In the genomic region with DNA sequence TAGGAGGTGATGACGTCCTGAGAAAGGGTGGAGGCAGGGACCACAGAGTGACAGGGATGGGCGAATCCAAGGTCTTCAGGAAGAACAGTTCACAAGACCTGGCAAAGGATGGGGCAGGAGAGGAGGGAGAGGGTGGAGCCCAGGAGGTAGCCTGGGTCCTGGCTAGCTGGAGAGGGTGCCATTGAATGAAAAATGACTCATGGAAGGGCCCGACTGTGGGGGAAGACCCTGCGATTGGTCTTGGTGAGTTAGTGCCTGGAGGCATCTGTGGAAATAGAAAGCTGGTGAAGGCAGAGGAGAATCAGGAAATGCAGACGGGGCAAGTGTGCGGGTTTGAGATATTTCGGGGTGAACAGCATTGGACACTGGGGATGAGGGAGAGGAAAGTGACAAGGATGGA, we compare ENCODE assay signal across 20 cellular contexts.
DNase-seq lines count a peak whose midpoint lies in the region; ATAC-seq, FAIRE-seq and TF ChIP-seq lines count a peak whose summit lies in the region.
"Had no signal": no experiment of that assay in that cellular context is flagged by ENCODE, and none has a peak within 500 bp of the region (broad histone marks: within the 10 kb centered on the region; RNA-seq: fewer than 3 reads in every experiment).

No MANE protein-coding gene starts in this region.

- H3K4me1 ChIP-seq in astrocyte (ENCODE audit: insufficient read depth, low read length) (peaks cover 15% of the 10 kb centered on the region), mesenchymal stem cell (ENCODE audit: control insufficient read depth, insufficient read depth, low read depth, low read length) (peaks cover 2% of the 10 kb centered on the region), upper lobe of left lung (peaks cover 18 to 29% (median 24%) of the 10 kb centered on the region in 4 donors)

- H2BK5ac ChIP-seq in mesenchymal stem cell (ENCODE audit: low read depth, low read length, poor library complexity, severe bottlenecking), result no peak overlapping the region

- no peaks in the 10 kb centered on the region for H4K20me1 ChIP-seq in astrocyte (ENCODE audit: insufficient read depth, low read length)

- H3K9me3 Mint-ChIP-seq in astrocyte (ENCODE audit: unreplicated experiment), result peaks cover 2% of the 10 kb centered on the region
- H3K9me3 Mint-ChIP-seq in stimulated activated memory B cell treated with anti-CD40 and anti-IgM and Interleukin-4, amounts not matched to agents 10 μg/mL and 1 μg/mL and 100 μg/mL, for 72 hours, result peaks cover 3% of the 10 kb centered on the region
- H3K9me3 Mint-ChIP-seq: endodermal cell; natural killer cell treated with Interleukin-12 subunit alpha and Interleukin-12 subunit beta and Interleukin-15 and Interleukin-18, amount 100 ng/mL, for 72 hours had no signal

- no peak overlapping the region for H3K9ac ChIP-seq in astrocyte (ENCODE audit: low read length)
- H3K9ac ChIP-seq in mesenchymal stem cell (ENCODE audit: low read length), result no peak overlapping the region

- TF ChIP-seq CTCF in astrocyte (IDR thresholded peaks at IDR 0.05; ENCODE audit: insufficient read depth, low read depth, low read length) (no peak), upper lobe of left lung (IDR thresholded peaks at IDR 0.05) (no peak)

- no peaks in the 10 kb centered on the region for H3K79me2 ChIP-seq in astrocyte (ENCODE audit: insufficient read depth, low read length)

- no peak overlapping the region for H3K14ac ChIP-seq in mesenchymal stem cell (ENCODE audit: low read length in 2 of 2)

- H3K23ac ChIP-seq in mesenchymal stem cell (ENCODE audit: low read length in 2 of 2), result no peak overlapping the region

- H4K91ac ChIP-seq in mesenchymal stem cell (ENCODE audit: low read length), result peak overlapping the region; percentile 80

- peak overlapping the region; percentile 2 for H3K27ac Mint-ChIP-seq in astrocyte (ENCODE audit: unreplicated experiment)
- no peak overlapping the region for H3K27ac Mint-ChIP-seq in stimulated activated memory B cell treated with anti-CD40 and anti-IgM and Interleukin-4, amounts not matched to agents 10 μg/mL and 1 μg/mL and 100 μg/mL, for 72 hours
- H3K27ac Mint-ChIP-seq: endodermal cell had no signal

- no peak overlapping the region for H3K4me3 Mint-ChIP-seq in astrocyte (ENCODE audit: unreplicated experiment)
- no peak overlapping the region for H3K4me3 Mint-ChIP-seq in stimulated activated memory B cell treated with anti-CD40 and anti-IgM and Interleukin-4, amounts not matched to agents 10 μg/mL and 1 μg/mL and 100 μg/mL, for 72 hours
- H3K4me3 Mint-ChIP-seq: endodermal cell; natural killer cell treated with Interleukin-12 subunit alpha and Interleukin-12 subunit beta and Interleukin-15 and Interleukin-18, amount 100 ng/mL, for 72 hours had no signal

- H3K36me3 ChIP-seq in astrocyte (ENCODE audit: insufficient read depth, low read length), result no peaks in the 10 kb centered on the region
- H3K36me3 ChIP-seq in mesenchymal stem cell (ENCODE audit: control insufficient read depth in 1 of 2, insufficient read depth in 2 of 2, low read depth in 1 of 2, low read length in 2 of 2), result no peaks in the 10 kb centered on the region
- no peaks in the 10 kb centered on the region for H3K36me3 ChIP-seq in upper lobe of left lung
- H3K36me3 ChIP-seq: right atrium auricular region, uterus had no signal

- no peaks in the 10 kb centered on the region for H3K27me3 ChIP-seq in astrocyte (ENCODE audit: insufficient read depth, low read length)
- no peaks in the 10 kb centered on the region for H3K27me3 ChIP-seq in mesenchymal stem cell (ENCODE audit: control insufficient read depth in 1 of 2, insufficient read depth in 1 of 2, low read length in 2 of 2)
- no peaks in the 10 kb centered on the region for H3K27me3 ChIP-seq in upper lobe of left lung
- H3K27me3 ChIP-seq: right atrium auricular region, uterus had no signal

- peak; percentile 41 for DNase-seq in HPDE6-E6E7 (ENCODE audit: extremely low spot score)
- no peak for DNase-seq in astrocyte (ENCODE audit: low read depth)
- DNase-seq in mesenchymal stem cell, result no peak
- no peak for DNase-seq in upper lobe of left lung
- DNase-seq in NCI-H748 treated with DMSO at 0.1 percent for 48 hours (lab: John Stamatoyannopoulos, UW), result no peak
- DNase-seq in NCI-H1105 treated with DMSO at 0.1 percent for 48 hours (lab: John Stamatoyannopoulos, UW), result no peak
- DNase-seq: activated CD4-positive, alpha-beta T cell treated with anti-CD3 and anti-CD28 coated beads, Interleukin-2, amount 50 U/mL, for 1 hour; activated CD8-positive, alpha-beta memory T cell treated with anti-CD3 and anti-CD28 coated beads, Interleukin-2, amount 50 U/mL, for 48 hours; activated gamma-delta T cell treated with Interleukin-2 at 50 U/mL for 16 hours; AML-193; anterior cingulate cortex; COR-L47; endodermal cell; GF-D8; NCI-H2171 treated with DMSO at 0.1 percent for 48 hours; uterus had no signal

- no peak overlapping the region for H3K4ac ChIP-seq in mesenchymal stem cell (ENCODE audit: low read depth in 1 of 2, low read length in 2 of 2)

- no peak overlapping the region for H2AK5ac ChIP-seq in mesenchymal stem cell (ENCODE audit: low read length, severe bottlenecking)

- H3K9me3 ChIP-seq in astrocyte (ENCODE audit: insufficient read depth, low read depth, low read length), result no peaks in the 10 kb centered on the region
- H3K9me3 ChIP-seq in mesenchymal stem cell (ENCODE audit: control insufficient read depth, low read length), result no peaks in the 10 kb centered on the region
- H3K9me3 ChIP-seq in upper lobe of left lung, result no peaks in the 10 kb centered on the region
- H3K9me3 ChIP-seq: right atrium auricular region, uterus had no signal

- H3K79me1 ChIP-seq in mesenchymal stem cell (replicated peaks; ENCODE audit: low read length, poor library complexity, severe bottlenecking), result no peaks in the 10 kb centered on the region

- no peaks in the 10 kb centered on the region for H3K27me3 Mint-ChIP-seq in astrocyte (ENCODE audit: low read depth, unreplicated experiment)
- peaks cover 21% of the 10 kb centered on the region for H3K27me3 Mint-ChIP-seq in stimulated activated memory B cell treated with anti-CD40 and anti-IgM and Interleukin-4, amounts not matched to agents 10 μg/mL and 1 μg/mL and 100 μg/mL, for 72 hours

- no peak for TF ChIP-seq EP300 in upper lobe of left lung (IDR thresholded peaks at IDR 0.05)

- peak overlapping the region; percentile 77 for H2BK120ac ChIP-seq in mesenchymal stem cell (ENCODE audit: low read depth, low read length)

- no peak overlapping the region for H4K8ac ChIP-seq in mesenchymal stem cell (ENCODE audit: low read length)

- WGBS in mesenchymal stem cell, result 95% methylated on average over 7 of the region's 7 CpGs
- WGBS in upper lobe of left lung, 2 donors, result 91% methylated on average over 7 of the region's 7 CpGs

- FAIRE-seq in astrocyte (lab: Jason Lieb, UNC), result no peak
- FAIRE-seq: GM12878 had no signal

- no peak overlapping the region for H3K27ac ChIP-seq in astrocyte (ENCODE audit: low read depth, low read length)
- H3K27ac ChIP-seq in mesenchymal stem cell (ENCODE audit: low read length, poor library complexity, severe bottlenecking), result no peak overlapping the region
- H3K27ac ChIP-seq in upper lobe of left lung, result peak overlapping the region; percentile 73 to 84 (median 80)
- H3K27ac ChIP-seq: right atrium auricular region, uterus had no signal

- no peaks in the 10 kb centered on the region for H3K36me3 Mint-ChIP-seq in astrocyte (ENCODE audit: low read depth, unreplicated experiment)
- H3K36me3 Mint-ChIP-seq in stimulated activated memory B cell treated with anti-CD40 and anti-IgM and Interleukin-4, amounts not matched to agents 10 μg/mL and 1 μg/mL and 100 μg/mL, for 72 hours, result no peaks in the 10 kb centered on the region
- H3K36me3 Mint-ChIP-seq: natural killer cell treated with Interleukin-12 subunit alpha and Interleukin-12 subunit beta and Interleukin-15 and Interleukin-18, amount 100 ng/mL, for 72 hours had no signal

- peaks cover 11% of the 10 kb centered on the region for H3K4me1 Mint-ChIP-seq in astrocyte (ENCODE audit: low read depth, unreplicated experiment)
- no peaks in the 10 kb centered on the region for H3K4me1 Mint-ChIP-seq in stimulated activated memory B cell treated with anti-CD40 and anti-IgM and Interleukin-4, amounts not matched to agents 10 μg/mL and 1 μg/mL and 100 μg/mL, for 72 hours

- no peak overlapping the region for H3K4me3 ChIP-seq in astrocyte (ENCODE audit: insufficient read depth, low read depth, low read length)
- H3K4me3 ChIP-seq in mesenchymal stem cell (ENCODE audit: insufficient read depth in 1 of 2, low read depth in 1 of 2, low read length in 2 of 2), result no peak overlapping the region
- H3K4me3 ChIP-seq in upper lobe of left lung, result no peak overlapping the region
- H3K4me3 ChIP-seq: GM12878, right atrium auricular region, uterus had no signal

- H2AFZ ChIP-seq in astrocyte (ENCODE audit: low read depth, low read length) (no peak overlapping the region), mesenchymal stem cell (ENCODE audit: low read depth, low read length) (no peak overlapping the region)

- TF ChIP-seq POLR2A in upper lobe of left lung (IDR thresholded peaks at IDR 0.05), result no peak

- ATAC-seq in upper lobe of left lung (ENCODE audit: low FRiP score in 2 of 2), result no peak
- ATAC-seq in stimulated activated memory B cell treated with anti-CD40 and anti-IgM and Interleukin-4, amounts not matched to agents 10 μg/mL and 1 μg/mL and 100 μg/mL, for 72 hours, result no peak
- ATAC-seq: GM12878; natural killer cell treated with Interleukin-12 subunit alpha and Interleukin-12 subunit beta and Interleukin-15 and Interleukin-18, amount 100 ng/mL, for 72 hours had no signal

- peak overlapping the region; percentile 70 to 73 for H2BK12ac ChIP-seq in mesenchymal stem cell (ENCODE audit: low read length in 2 of 2)

- H3K18ac ChIP-seq in mesenchymal stem cell (ENCODE audit: low read depth in 1 of 2, low read length in 2 of 2), result peak overlapping the region in 1 of 2 experiments; percentile 59

- H3K4me2 ChIP-seq in astrocyte (ENCODE audit: low read length), result no peak overlapping the region
- no peak overlapping the region for H3K4me2 ChIP-seq in mesenchymal stem cell (ENCODE audit: low read length, poor library complexity, severe bottlenecking)

- H2BK15ac ChIP-seq in mesenchymal stem cell (ENCODE audit: low read depth, poor library complexity, severe bottlenecking), result no peak overlapping the region

Comparison
In these comparisons a context has a peak if more than half of its experiments do, and no peak if none do; other contexts are left out.
1. H3K27ac ChIP-seq: peak in upper lobe of left lung (4 of 4); none in astrocyte (single experiment) and mesenchymal stem cell (single experiment).